ENCODE assay signal across 11 cellular contexts in genomic region chr1:248164031-248164430, GRCh38. TPM values are rescaled to one million over a fixed set of nuclear protein-coding genes. Genes with fewer than 3 reads are reported as not detected.
"Had no signal": no experiment of that assay in that cellular context is flagged by ENCODE, and none has a peak within 500 bp of the region (broad histone marks: within the 10 kb centered on the region; RNA-seq: fewer than 3 reads in every experiment).

No MANE protein-coding gene starts in this region.

- DNase-seq: GM23248, GOT3, H7, HFFc6, KBM-7 had no signal

- H3K9ac ChIP-seq: GM23248 had no signal

- H3K27ac ChIP-seq: GM23248, HL-60 had no signal

- FAIRE-seq: HepG2 had no signal

- H3K36me3 ChIP-seq: HAP-1 had no signal

- H3K4me1 ChIP-seq: HAP-1 had no signal

- H3K9me3 ChIP-seq: HAP-1 had no signal

- H3K4me3 ChIP-seq: GM23248, HAP-1 had no signal

RNA-seq across cellular contexts. Expression of gene OR2M2, which starts 10.6 kb away (rescaled TPM):
- total RNA-seq: GM23248, H4, H7, HepG2, HFFc6, HT1080 had no signal
- polyA plus RNA-seq: GM23248, HepG2, IgD-negative memory B cell had no signal

RNA-seq across cellular contexts. Expression of gene OR2M5, which starts 19.1 kb away (rescaled TPM):
- total RNA-seq: GM23248, H4, H7, HepG2, HFFc6, HT1080 had no signal
- polyA plus RNA-seq: GM23248, HepG2, IgD-negative memory B cell had no signal

RNA-seq across cellular contexts. Expression of gene OR2M3, which starts 33.0 kb away (rescaled TPM):
- total RNA-seq: GM23248, H7, HepG2 had no signal
- polyA plus RNA-seq: GM23248, HepG2, IgD-negative memory B cell had no signal
